ENCODE assay signal across 8 cellular contexts in the genomic region with DNA sequence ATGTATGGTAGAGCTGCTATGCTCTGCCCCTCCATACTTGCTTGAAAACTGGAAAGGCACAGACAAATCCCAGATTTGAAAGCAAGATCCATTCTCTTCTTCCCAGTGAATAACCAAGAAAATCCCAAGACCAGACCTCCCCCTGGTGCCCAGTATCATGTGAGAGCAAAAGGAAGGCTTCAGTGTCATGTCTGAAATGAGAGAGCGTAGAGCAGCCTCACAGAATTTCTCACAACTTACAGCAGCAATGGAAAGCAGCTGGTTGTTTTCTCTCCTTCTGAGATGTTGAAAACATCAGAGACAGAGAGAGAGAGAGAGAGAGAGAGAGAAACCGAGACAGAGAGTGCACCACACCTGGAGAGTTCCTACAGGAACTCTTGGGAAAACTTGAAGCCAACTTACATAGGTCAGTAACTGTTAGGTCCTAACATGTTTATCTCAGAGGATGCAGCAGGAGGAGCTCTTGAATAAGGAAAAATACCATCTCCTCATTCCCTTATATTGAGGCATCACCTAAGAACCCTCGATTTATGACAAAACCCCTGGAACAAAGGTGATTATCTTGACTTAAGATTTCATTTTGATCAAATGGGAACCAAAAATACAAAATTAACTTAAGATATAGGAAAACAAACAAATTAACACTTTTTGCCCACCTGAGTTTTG.
A peak's percentile ranks its signal among the peaks of the same experiment; 100 is the strongest.
DNase-seq lines count a peak whose midpoint lies in the region; ATAC-seq, FAIRE-seq and TF ChIP-seq lines count a peak whose summit lies in the region.

No MANE protein-coding gene starts in this region.

- H3K4me3 ChIP-seq in pancreas = no peak overlapping the region

- no peak for FAIRE-seq in pancreas (lab: Jason Lieb, UNC)

- H3K27ac ChIP-seq in pancreas = no peak overlapping the region

- intact Hi-C loops in pancreas (cut with DNase I) = no loop called here

- DNase-seq in NCI-H526 treated with DMSO at 0.1 percent for 48 hours (lab: John Stamatoyannopoulos, UW) (peak; percentile 29), fibroblast of gingiva (ENCODE audit: low read depth) (peak; percentile 40), pancreas (no peak), NCI-H2196 treated with DMSO at 0.1 percent for 48 hours (lab: John Stamatoyannopoulos, UW; ENCODE audit: unreplicated experiment) (no peak), C1 segment of cervical spinal cord (lab: John Stamatoyannopoulos, UW) (no peak), NCI-H128 (lab: John Stamatoyannopoulos, UW; ENCODE audit: unreplicated experiment) (no peak)

- TF ChIP-seq CTCF in GM12872 (IDR thresholded peaks at IDR 0.05; ENCODE audit: insufficient read depth, low read depth, low read length) (0 out of 3 replicates have a peak, but pooled peaks have one; percentile 15), pancreas (IDR thresholded peaks at IDR 0.05) (peak in 1 of 4 donors; percentile 25)

- WGBS in pancreas, 2 donors = 35 to 40% methylated on average over 3 of the region's 3 CpGs

- no peaks in the 10 kb centered on the region for H3K9me3 ChIP-seq in pancreas

- H3K27me3 ChIP-seq in pancreas = no peaks in the 10 kb centered on the region

- H3K36me3 ChIP-seq in pancreas = no peaks in the 10 kb centered on the region

- ATAC-seq in pancreas (peak in 3 of 4 donors; percentile 83 to 87 (median 85)), HG03108 (IDR thresholded peaks at IDR 0.05; ENCODE audit: unreplicated experiment) (no peak)

- no peaks in the 10 kb centered on the region for H3K4me1 ChIP-seq in pancreas

Comparison
In these comparisons a context has a peak if more than half of its experiments do, and no peak if none do; other contexts are left out.
1. DNase-seq: peak in NCI-H526 treated with DMSO at 0.1 percent for 48 hours (single experiment) and fibroblast of gingiva (single experiment); none in pancreas (0 of 6), NCI-H2196 treated with DMSO at 0.1 percent for 48 hours (single experiment), C1 segment of cervical spinal cord (0 of 14) and NCI-H128 (single experiment).